In genomic region chr16:89831810-89832328, GRCh38 we compare ENCODE assay signal across 19 cellular contexts.
"Had no signal": no experiment of that assay in that cellular context is flagged by ENCODE, and none has a peak within 500 bp of the region (broad histone marks: within the 10 kb centered on the region; RNA-seq: fewer than 3 reads in every experiment).

No MANE protein-coding gene starts in this region.

- ATAC-seq: gastrocnemius medialis; left cardiac atrium; left ventricle myocardium superior; natural killer cell treated with Interleukin-12 subunit alpha and Interleukin-12 subunit beta and Interleukin-15 and Interleukin-18, amount 100 ng/mL, for 72 hours had no signal

- H3K27ac Mint-ChIP-seq: natural killer cell treated with Interleukin-12 subunit alpha and Interleukin-12 subunit beta and Interleukin-15 and Interleukin-18, amount 100 ng/mL, for 72 hours had no signal

- DNase-seq: cortex of kidney; dorsolateral prefrontal cortex; effector CD8-positive, alpha-beta T cell; gastrocnemius medialis; left cardiac atrium; left ventricle myocardium superior; mesenchymal stem cell; midbrain; sigmoid colon; stimulated activated naive CD4-positive, alpha-beta T cell; trophoblast cell had no signal

- H3K4me3 Mint-ChIP-seq: natural killer cell treated with Interleukin-12 subunit alpha and Interleukin-12 subunit beta and Interleukin-15 and Interleukin-18, amount 100 ng/mL, for 72 hours had no signal

- H3K27ac ChIP-seq: dorsolateral prefrontal cortex, epithelial cell of prostate, esophagus muscularis mucosa, gastrocnemius medialis, neutrophil, sigmoid colon, skin epidermis had no signal

- H3K27me3 ChIP-seq: dorsolateral prefrontal cortex, esophagus muscularis mucosa, sigmoid colon had no signal

- H3K36me3 Mint-ChIP-seq: natural killer cell treated with Interleukin-12 subunit alpha and Interleukin-12 subunit beta and Interleukin-15 and Interleukin-18, amount 100 ng/mL, for 72 hours had no signal

- H3K9me3 ChIP-seq: esophagus muscularis mucosa, gastrocnemius medialis, neutrophil, sigmoid colon had no signal

- H3K4me3 ChIP-seq: esophagus muscularis mucosa, gastrocnemius medialis, lung, sigmoid colon, skin epidermis had no signal

- H3K36me3 ChIP-seq: esophagus muscularis mucosa, gastrocnemius medialis, neutrophil, sigmoid colon had no signal

- FAIRE-seq: endometrium, keratinocyte had no signal

- H3K9me3 Mint-ChIP-seq: natural killer cell treated with Interleukin-12 subunit alpha and Interleukin-12 subunit beta and Interleukin-15 and Interleukin-18, amount 100 ng/mL, for 72 hours had no signal
